ENCODE assay signal across 8 cellular contexts in genomic region chr10:51699475-51700227, GRCh38. TPM values are rescaled to one million over a fixed set of nuclear protein-coding genes. Genes with fewer than 3 reads are reported as not detected.
DNase-seq lines count a peak whose midpoint lies in the region; ATAC-seq and TF ChIP-seq lines count a peak whose summit lies in the region.

Gene CSTF2T (minus strand): TSS chr10:51699595. CDS start chr10:51699549, 46 bp downstream.

- H3K9ac ChIP-seq in HUES64 (ENCODE audit: low read depth, low read length) = peak within 1 kb of the TSS; percentile 96
- peak within 1 kb of the TSS; percentile 74 for H3K9ac ChIP-seq in OCI-LY1 (ENCODE audit: low read length)

- H3K36me3 Mint-ChIP-seq in endothelial cell (ENCODE audit: low read depth, unreplicated experiment) = peaks cover 12% of the 10 kb centered on the region

- H3K27ac ChIP-seq in HUES64 (ENCODE audit: low read depth, low read length) (peak within 1 kb of the TSS; percentile 88), OCI-LY1 (ENCODE audit: low read depth, low read length, poor library complexity, severe bottlenecking) (peak within 1 kb of the TSS; percentile 78)

- peak; percentile 95 for ATAC-seq in GM21447 (IDR thresholded peaks at IDR 0.05; ENCODE audit: unreplicated experiment)

- peak within 1 kb of the TSS; percentile 91 for H3K4me3 ChIP-seq in HUES64 (ENCODE audit: low read length)
- peak within 1 kb of the TSS; percentile 75 for H3K4me3 ChIP-seq in OCI-LY1 (ENCODE audit: low read depth, low read length, poor library complexity, severe bottlenecking)

- H3K4me3 Mint-ChIP-seq in endothelial cell (ENCODE audit: unreplicated experiment) = peak within 1 kb of the TSS; percentile 100

- peaks cover 35% of the 10 kb centered on the region for H3K4me1 Mint-ChIP-seq in endothelial cell (ENCODE audit: unreplicated experiment)

- WGBS in HUES64 = under 1% methylated on average over 45 of the region's 45 CpGs

- H3K4me2 ChIP-seq in OCI-LY1 (ENCODE audit: low read length) = peak within 1 kb of the TSS; percentile 72

- in situ Hi-C loops in Caki2 (cut with HindIII; ENCODE audit: low pct_unique_long_range_greater_than_20kb, low sequenced_read_pairs) = no loop called here

- H3K27me3 Mint-ChIP-seq in endothelial cell (ENCODE audit: unreplicated experiment) = peaks cover 2% of the 10 kb centered on the region

- H3K9me3 Mint-ChIP-seq in endothelial cell (ENCODE audit: unreplicated experiment) = no peaks in the 10 kb centered on the region

- peak within 1 kb of the TSS; percentile 86 for H2AFZ ChIP-seq in OCI-LY1 (ENCODE audit: low read length)

- H3K9me3 ChIP-seq in HUES64 (ENCODE audit: insufficient read depth, low read depth, low read length) (no peaks in the 10 kb centered on the region), OCI-LY1 (ENCODE audit: low read length) (no peaks in the 10 kb centered on the region)

- no peaks in the 10 kb centered on the region for H3F3A ChIP-seq in OCI-LY1 (ENCODE audit: insufficient read depth, low read length)

- H3K79me2 ChIP-seq in OCI-LY1 (ENCODE audit: insufficient read depth, low read length) = peaks cover 7% of the 10 kb centered on the region; the same call in 1 of the 2 replicates

- H3K4me1 ChIP-seq in HUES64 (ENCODE audit: insufficient read depth, low read length) = peaks cover 30% of the 10 kb centered on the region; the same call in 1 of the 2 replicates
- H3K4me1 ChIP-seq in OCI-LY1 (ENCODE audit: insufficient read depth, low read length, severe bottlenecking) = peaks cover 23% of the 10 kb centered on the region

- H3K27ac Mint-ChIP-seq in endothelial cell (ENCODE audit: unreplicated experiment) = peak within 1 kb of the TSS; percentile 100

- DNase-seq in Caki2 (ENCODE audit: low read depth) = peak; percentile 86
- peak; percentile 92 for DNase-seq in activated CD8-positive, alpha-beta memory T cell treated with anti-CD3 and anti-CD28 coated beads, Interleukin-2, amount 50 U/mL, for 48 hours
- peak; percentile 84 for DNase-seq in endothelial cell (ENCODE audit: low spot score)
- peak; percentile 96 for DNase-seq in midbrain (lab: John Stamatoyannopoulos, UW)
- DNase-seq in stimulated activated CD8-positive, alpha-beta memory T cell treated with anti-CD3 and anti-CD28 coated beads, Interleukin-2, amount 100 ng/mL, for 1 hour (ENCODE audit: low read depth in 2 of 2) = peak; percentile 83 to 88

- H4K20me1 ChIP-seq in OCI-LY1 (ENCODE audit: insufficient read depth, low read length) = no peaks in the 10 kb centered on the region

- no peaks in the 10 kb centered on the region for H3K27me3 ChIP-seq in HUES64 (ENCODE audit: insufficient read depth, low read length)
- no peaks in the 10 kb centered on the region for H3K27me3 ChIP-seq in OCI-LY1 (ENCODE audit: insufficient read depth, low read length)

- no peak for TF ChIP-seq CTCF in OCI-LY1 (IDR thresholded peaks at IDR 0.05; ENCODE audit: low read length)
- TF ChIP-seq CTCF in endothelial cell (IDR thresholded peaks at IDR 0.05; ENCODE audit: unreplicated experiment) = no peak

- H3K9me2 ChIP-seq in OCI-LY1 (ENCODE audit: low read depth, low read length) = no peaks in the 10 kb centered on the region

- H3K36me3 ChIP-seq in HUES64 (ENCODE audit: insufficient read depth, low read length) (peaks cover 29% of the 10 kb centered on the region), OCI-LY1 (ENCODE audit: insufficient read depth, low read length) (peaks cover 31% of the 10 kb centered on the region)

RNA-seq across cellular contexts. Expression of gene CSTF2T, which starts in this region (rescaled TPM):
- 19.1 and 20.9 TPM in 2 replicates for total RNA-seq in Caki2 (2014; rRNA removed; shearing (Covaris generic); ENCODE audit: low replicate concordance)
- polyA plus RNA-seq in HUES64 (2013, experiment 1 of 2) = 24.3 TPM
- polyA plus RNA-seq in HUES64 (2013, experiment 2 of 2) = 26.2 TPM
- 36.3 TPM for total RNA-seq in endothelial cell (ENCODE audit: unreplicated experiment)

Comparison
In these comparisons a context has a peak if more than half of its experiments do, and no peak if none do; other contexts are left out.
1. Peak in every context shown above with its lines: DNase-seq, ATAC-seq, H3K4me3 ChIP-seq and H3K27ac ChIP-seq.